Comparison of ENCODE assay signal across 35 cellular contexts in the genomic region with DNA sequence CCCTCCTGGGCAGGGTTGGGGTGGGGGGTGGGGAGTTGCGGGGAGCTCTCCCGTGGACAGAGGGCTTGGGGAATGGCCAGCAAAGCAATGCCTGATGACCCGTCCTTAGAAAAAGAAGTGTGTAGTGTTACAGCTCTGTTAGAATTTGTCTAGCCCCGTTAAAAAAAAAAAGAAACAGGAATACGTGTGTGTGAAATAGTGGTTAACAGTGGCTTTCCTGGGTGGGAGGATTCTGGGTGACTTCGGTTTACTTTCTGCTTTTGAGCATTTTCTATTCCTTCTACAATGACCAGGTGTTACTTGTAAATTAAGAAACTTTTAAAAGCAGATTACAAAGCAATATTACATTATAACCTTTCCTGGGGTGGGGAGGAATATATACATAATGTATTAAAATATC. TPM values are rescaled to one million over a fixed set of nuclear protein-coding genes. Genes with fewer than 3 reads are reported as not detected.
"Had no signal": no experiment of that assay in that cellular context is flagged by ENCODE, and none has a peak within 500 bp of the region (broad histone marks: within the 10 kb centered on the region; RNA-seq: fewer than 3 reads in every experiment).

No MANE protein-coding gene starts in this region.

- H3K9me3 Mint-ChIP-seq: activated B cell treated with CpG ODN at 0.5 μM for 24 hours; nephron progenitor cell; stimulated activated naive B cell treated with anti-CD40 and anti-IgM and Interleukin-4, amounts not matched to agents 10 μg/mL and 1 μg/mL and 100 μg/mL, for 72 hours; T-cell; T-helper 2 cell treated with Interferon-gamma antibody and Interleukin-4, amounts not matched to agents 5 μg/mL and 100 μg/mL, for 36 hours had no signal

- H3K4me2 ChIP-seq: smooth muscle cell had no signal

- H3K27ac ChIP-seq: pancreas, prostate gland, suprapubic skin had no signal

- H3K36me3 Mint-ChIP-seq: activated naive CD8-positive, alpha-beta T cell; stimulated activated naive B cell treated with anti-CD40 and anti-IgM and Interleukin-4, amounts not matched to agents 10 μg/mL and 1 μg/mL and 100 μg/mL, for 72 hours had no signal

- H3K27me3 Mint-ChIP-seq: activated B cell treated with CpG ODN at 0.5 μM for 24 hours; activated naive CD8-positive, alpha-beta T cell; stimulated activated naive B cell treated with anti-CD40 and anti-IgM and Interleukin-4, amounts not matched to agents 10 μg/mL and 1 μg/mL and 100 μg/mL, for 72 hours; T-cell had no signal

- H3K4me3 ChIP-seq: coronary artery, dorsolateral prefrontal cortex, heart right ventricle, left lung, mucosa of descending colon, pancreas, prostate gland, smooth muscle cell, stomach, suprapubic skin, tibial artery had no signal

- H3K4me1 ChIP-seq: pancreas, prostate gland had no signal

- ATAC-seq: esophagus mucosa; left lung; pancreas; stimulated activated naive B cell treated with anti-CD40 and anti-IgM and Interleukin-4, amounts not matched to agents 10 μg/mL and 1 μg/mL and 100 μg/mL, for 72 hours; T-cell had no signal

- H3K4me3 Mint-ChIP-seq: activated B cell treated with CpG ODN at 0.5 μM for 24 hours; activated naive CD8-positive, alpha-beta T cell; nephron progenitor cell; stimulated activated naive B cell treated with anti-CD40 and anti-IgM and Interleukin-4, amounts not matched to agents 10 μg/mL and 1 μg/mL and 100 μg/mL, for 72 hours; T-cell; T-helper 2 cell treated with Interferon-gamma antibody and Interleukin-4, amounts not matched to agents 5 μg/mL and 100 μg/mL, for 36 hours had no signal

- H3K27me3 ChIP-seq: dorsolateral prefrontal cortex, heart right ventricle, left lung, pancreas, stomach, suprapubic skin, tibial artery had no signal

- H3K27ac Mint-ChIP-seq: activated B cell treated with CpG ODN at 0.5 μM for 24 hours; activated naive CD8-positive, alpha-beta T cell; nephron progenitor cell; stimulated activated naive B cell treated with anti-CD40 and anti-IgM and Interleukin-4, amounts not matched to agents 10 μg/mL and 1 μg/mL and 100 μg/mL, for 72 hours; T-helper 2 cell treated with Interferon-gamma antibody and Interleukin-4, amounts not matched to agents 5 μg/mL and 100 μg/mL, for 36 hours had no signal

- H3K9me3 ChIP-seq: heart right ventricle, left lung, mucosa of descending colon, pancreas, prostate gland, stomach, suprapubic skin, tibial artery had no signal

- H3K36me3 ChIP-seq: pancreas, prostate gland had no signal

- DNase-seq: activated B cell treated with CpG ODN at 0.5 μM for 24 hours; activated effector memory CD4-positive, alpha-beta T cell treated with Interleukin-2 at 50 U/mL for 16 hours; activated naive CD4-positive, alpha-beta T cell treated with Interleukin-2 at 50 U/mL for 16 hours; anterior cingulate cortex; dorsolateral prefrontal cortex; effector memory CD4-positive, alpha-beta T cell; foreskin fibroblast; heart right ventricle; left lung; mucosa of descending colon; nephron progenitor cell; pancreas; retina; stimulated activated CD4-positive, alpha-beta T cell treated with anti-CD3 and anti-CD28 coated beads, Interleukin-1b, Interleukin-23, amount 100 ng/mL, for 48 hours; stimulated activated CD4-positive, alpha-beta T cell treated with anti-CD3 and anti-CD28 coated beads, Interleukin-4, amount 100 ng/mL, for 4 hours; stimulated activated CD8-positive, alpha-beta memory T cell treated with anti-CD3 and anti-CD28 coated beads, Interleukin-4, amount 100 ng/mL, for 48 hours; stimulated activated naive B cell treated with anti-CD40 and anti-IgM and Interleukin-4, amounts not matched to agents 10 μg/mL and 1 μg/mL and 100 μg/mL, for 72 hours; stomach; T-cell; tibial artery had no signal

- FAIRE-seq: bronchial epithelial cell, islet of Langerhans, pancreas had no signal

RNA-seq across cellular contexts. Expression of gene H1-8, which starts 25.0 kb away (rescaled TPM):
- total RNA-seq: activated B cell treated with CpG ODN at 0.5 μM for 24 hours, bronchial epithelial cell, cerebellum, dorsolateral prefrontal cortex, esophagus mucosa, heart right ventricle, left lung, lung microvascular endothelial cell, mesenteric fat pad, mucosa of descending colon, myocyte, pancreas, prostate gland, smooth muscle cell, stomach, suprapubic skin, T-cell, urinary bladder had no signal
- polyA plus RNA-seq: adipose tissue, heart right ventricle, pancreas, smooth muscle cell, stomach, urinary bladder had no signal

RNA-seq across cellular contexts. Expression of gene RHO, which starts 39.5 kb away (rescaled TPM):
- total RNA-seq: activated B cell treated with CpG ODN at 0.5 μM for 24 hours, bronchial epithelial cell, cerebellum, esophagus mucosa, heart right ventricle, left lung, lung microvascular endothelial cell, mesenteric fat pad, mucosa of descending colon, myocyte, pancreas, stomach, suprapubic skin, urinary bladder had no signal
- polyA plus RNA-seq: adipose tissue, heart right ventricle, smooth muscle cell, stomach, urinary bladder had no signal
